ENCODE assay signal across 24 cellular contexts in the genomic region with DNA sequence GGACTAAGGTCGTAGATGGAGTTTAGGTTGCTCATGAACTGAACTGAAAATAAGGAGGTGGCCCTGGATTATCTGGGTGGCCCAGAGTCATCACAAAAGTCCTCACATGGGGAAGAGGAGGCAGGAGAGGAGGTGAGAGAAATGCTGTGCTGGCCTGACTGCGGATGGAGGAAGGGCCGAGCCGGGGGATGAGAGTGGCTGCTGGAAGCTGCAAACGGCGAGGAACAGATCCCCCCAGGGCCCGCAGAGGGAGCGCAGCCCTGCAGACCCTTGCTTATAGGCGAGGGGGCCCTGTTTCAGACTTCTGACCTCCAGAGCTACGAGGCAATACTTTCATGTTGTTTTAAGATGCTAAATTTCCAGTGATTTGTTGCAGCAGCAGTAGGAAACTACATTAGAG.
"Had no signal": no experiment of that assay in that cellular context is flagged by ENCODE, and none has a peak within 500 bp of the region (broad histone marks: within the 10 kb centered on the region; RNA-seq: fewer than 3 reads in every experiment).

No MANE protein-coding gene starts in this region.

- H3K27me3 ChIP-seq: hepatocyte, pancreas, right atrium auricular region, tibial nerve, upper lobe of left lung, uterus had no signal

- H3K4me3 ChIP-seq: gastrocnemius medialis, heart left ventricle, hepatocyte, left ventricle myocardium inferior, lower lobe of right lung, pancreas, right atrium auricular region, skin epidermis, thoracic aorta, tibial nerve, upper lobe of left lung, uterus had no signal

- H3K27ac Mint-ChIP-seq: natural killer cell; progenitor cell of endocrine pancreas; stimulated activated naive B cell treated with anti-CD40 and anti-IgM and Interleukin-4, amounts not matched to agents 10 μg/mL and 1 μg/mL and 100 μg/mL, for 72 hours; stimulated activated naive CD8-positive, alpha-beta T cell treated with anti-CD3 and anti-CD28 coated beads, Interleukin-15, Interleukin-2, amounts not matched to agents 100 ng/mL and 50 ng/mL, for 24 hours had no signal

- H3K4me2 ChIP-seq: hepatocyte had no signal

- DNase-seq: cortex of kidney; effector CD4-positive, alpha-beta T cell; foreskin fibroblast; gastrocnemius medialis; heart left ventricle; left ventricle myocardium inferior; lower lobe of right lung; natural killer cell; occipital lobe; pancreas; stimulated activated CD4-positive, alpha-beta T cell treated with anti-CD3 and anti-CD28 coated beads, Interleukin-15, amount 100 ng/mL, for 24 hours; stimulated activated CD4-positive, alpha-beta T cell treated with anti-CD3 and anti-CD28 coated beads, Interleukin-2, amount 100 ng/mL, for 48 hours; stimulated activated naive B cell treated with anti-CD40 and anti-IgM and Interleukin-4, amounts not matched to agents 10 μg/mL and 1 μg/mL and 100 μg/mL, for 72 hours; upper lobe of left lung; uterus had no signal

- H3K9me3 ChIP-seq: gastrocnemius medialis, pancreas, thoracic aorta, uterus had no signal

- H3K4me3 Mint-ChIP-seq: natural killer cell; stimulated activated naive B cell treated with anti-CD40 and anti-IgM and Interleukin-4, amounts not matched to agents 10 μg/mL and 1 μg/mL and 100 μg/mL, for 72 hours; stimulated activated naive CD8-positive, alpha-beta T cell treated with anti-CD3 and anti-CD28 coated beads, Interleukin-15, Interleukin-2, amounts not matched to agents 100 ng/mL and 50 ng/mL, for 24 hours had no signal

- H3K79me2 ChIP-seq: hepatocyte had no signal

- H3K36me3 Mint-ChIP-seq: natural killer cell had no signal

- H2AFZ ChIP-seq: hepatocyte had no signal

- H3K4me1 ChIP-seq: gastrocnemius medialis, heart left ventricle, left ventricle myocardium inferior, lower lobe of right lung, pancreas, right atrium auricular region, tibial nerve, upper lobe of left lung, uterus had no signal

- H3K36me3 ChIP-seq: gastrocnemius medialis, heart left ventricle, left ventricle myocardium inferior, lower lobe of right lung, pancreas, right atrium auricular region, thoracic aorta, tibial nerve, upper lobe of left lung, uterus had no signal

- H3K27ac ChIP-seq: epithelial cell of prostate, gastrocnemius medialis, heart left ventricle, hepatocyte, left ventricle myocardium inferior, lower lobe of right lung, pancreas, right atrium auricular region, skin epidermis, thoracic aorta, tibial nerve, upper lobe of left lung, uterus had no signal

- ATAC-seq: esophagus mucosa; gastrocnemius medialis; heart left ventricle; lower lobe of right lung; natural killer cell; pancreas; stimulated activated naive B cell treated with anti-CD40 and anti-IgM and Interleukin-4, amounts not matched to agents 10 μg/mL and 1 μg/mL and 100 μg/mL, for 72 hours had no signal
